In genomic region chr4:6907658-6908191, GRCh38 we compare ENCODE assay signal across 8 cellular contexts. TPM values are rescaled to one million over a fixed set of nuclear protein-coding genes. Genes with fewer than 3 reads are reported as not detected.
DNase-seq lines count a peak whose midpoint lies in the region; ATAC-seq, FAIRE-seq and TF ChIP-seq lines count a peak whose summit lies in the region.

No MANE protein-coding gene starts in this region.

- H3K9ac ChIP-seq in GM12878 (ENCODE audit: control insufficient read depth, insufficient read depth, low read length), result no peak overlapping the region

- peak overlapping the region in 1 of 3 donors; percentile 15 for H3K27ac Mint-ChIP-seq in CD4-positive, CD25-positive, alpha-beta regulatory T cell

- H3K36me3 ChIP-seq in CD4-positive, CD25-positive, alpha-beta regulatory T cell (ENCODE audit: control insufficient read depth, insufficient read depth, low read length), result no peaks in the 10 kb centered on the region
- H3K36me3 ChIP-seq in HEK293 (ENCODE audit: control insufficient read depth in 2 of 2, insufficient read depth in 1 of 2, low read length in 2 of 2) (no peaks in the 10 kb centered on the region), GM12878 (ENCODE audit: control insufficient read depth in 2 of 2, insufficient read depth in 2 of 2, low read length in 1 of 2) (no peaks in the 10 kb centered on the region), lung (ENCODE audit: control insufficient read depth in 2 of 2, insufficient read depth in 2 of 2, low read length in 2 of 2) (no peaks in the 10 kb centered on the region)

- H3K4me1 ChIP-seq in CD4-positive, CD25-positive, alpha-beta regulatory T cell (ENCODE audit: control insufficient read depth, insufficient read depth, low read length, poor library complexity, severe bottlenecking), result peaks cover 56% of the 10 kb centered on the region
- H3K4me1 ChIP-seq in HEK293 (ENCODE audit: control insufficient read depth, insufficient read depth, low read length) (no peaks in the 10 kb centered on the region), GM12878 (ENCODE audit: control insufficient read depth, insufficient read depth, low read length) (peaks cover 21% of the 10 kb centered on the region), lung (ENCODE audit: control insufficient read depth in 2 of 2, insufficient read depth in 2 of 2, low read length in 2 of 2) (peaks cover 6 to 25% of the 10 kb centered on the region in 2 donors)

- H3K27me3 Mint-ChIP-seq in CD4-positive, CD25-positive, alpha-beta regulatory T cell, result peaks cover 5% of the 10 kb centered on the region

- no peaks in the 10 kb centered on the region for H4K20me1 ChIP-seq in GM12878 (ENCODE audit: control insufficient read depth, insufficient read depth)

- in situ Hi-C loops in GM12878 (cut with MboI), result loop anchor here (5.0 kb wide), 1 partner anchor 165 kb away; no protein-coding TSS in a partner anchor

- intact Hi-C loops in GM12878 (cut with micrococcal nuclease; ENCODE audit: unreplicated experiment), result loop anchor here (1.0 to 5.0 kb wide), 3 partner anchors 80 to 163 kb away; no protein-coding TSS in a partner anchor

- POLR2A ChIA-PET in HEK293 (lab: Yijun Ruan, JAX), result no interaction called here
- POLR2A ChIA-PET in GM12878 (lab: Charles Lee), result interaction anchor here (0.5 kb wide), 1 partner anchor 9 kb away, joined by 3 read pairs; no protein-coding TSS in a partner anchor

- H3K4me1 Mint-ChIP-seq in CD4-positive, CD25-positive, alpha-beta regulatory T cell, result peaks cover 19 to 55% (median 41%) of the 10 kb centered on the region in 4 donors

- TF ChIP-seq RAD21 in GM12878 (IDR thresholded peaks at IDR 0.05; ENCODE audit: insufficient read depth, low read depth, low read length), result peak; percentile 31; the same call in 1 of the 2 replicates

- no peaks in the 10 kb centered on the region for H3K27me3 ChIP-seq in CD4-positive, CD25-positive, alpha-beta regulatory T cell (ENCODE audit: control insufficient read depth, insufficient read depth, low read length)
- H3K27me3 ChIP-seq in GM12878 (replicated peaks in 1 of 2; ENCODE audit: control insufficient read depth in 2 of 2, insufficient read depth in 2 of 2, low read length in 1 of 2), result 0 out of 4 replicates have a peak, but pooled peaks cover 0 to 3% of the 10 kb centered on the region in 2 experiments
- H3K27me3 ChIP-seq in lung (ENCODE audit: control insufficient read depth, insufficient read depth), result no peaks in the 10 kb centered on the region

- no peak for ATAC-seq in CD4-positive, CD25-positive, alpha-beta regulatory T cell (ENCODE audit: low read depth in 2 of 2)
- ATAC-seq in GM12878 (no peak), lung (ENCODE audit: insufficient read depth, low FRiP score) (no peak), HG03439 (IDR thresholded peaks at IDR 0.05; ENCODE audit: unreplicated experiment) (no peak)

- no peaks in the 10 kb centered on the region for H3K36me3 Mint-ChIP-seq in CD4-positive, CD25-positive, alpha-beta regulatory T cell

- no peak for TF ChIP-seq POLR2A in GM12878 (IDR thresholded peaks at IDR 0.05; ENCODE audit: low read depth, low read length)

- CTCF ChIA-PET in HEK293 (lab: Yijun Ruan, JAX) (interaction anchor here (0.5 to 2.0 kb wide), 5 partner anchors 20 to 161 kb away, joined by 3 to 7 read pairs (median 3); no protein-coding TSS in a partner anchor), GM12878 (lab: Yijun Ruan, JAX) (interaction anchor here (1.0 to 9.5 kb wide), 14 partner anchors 34 to 192 kb away, joined by 3 to 94 read pairs (median 7); partner anchors contain the start of genes GRPEL1 and TADA2B)

- no TSS peak for BruUV-seq in GM12878 (replicated peaks; lab: Mats Ljungman, UMichigan)

- peak overlapping the region in 3 of 4 donors; percentile 91 to 93 (median 92) for H3K4me3 Mint-ChIP-seq in CD4-positive, CD25-positive, alpha-beta regulatory T cell

- TF ChIP-seq CTCF in HEK293 (tag by site-specific recombination; IDR thresholded peaks at IDR 0.05) (peak; percentile 35; the same call in 1 of the 2 replicates), GM12878 (IDR thresholded peaks at IDR 0.05 in 2 of 3, conservative IDR thresholded peaks at IDR 0.05 in 1 of 3; ENCODE audit: control insufficient read depth in 2 of 3, extremely low read depth in 1 of 3, insufficient read depth in 1 of 3, low read depth in 3 of 3, low read length in 3 of 3) (peak; percentile 40 to 61 (median 47); a peak in 5 of 6 replicates), lung (IDR thresholded peaks at IDR 0.05; ENCODE audit: control extremely low read depth, extremely low read depth) (peak; percentile 16)

- H3K27ac ChIP-seq in CD4-positive, CD25-positive, alpha-beta regulatory T cell (ENCODE audit: insufficient read depth, low read length, poor library complexity, severe bottlenecking), result no peak overlapping the region
- H3K27ac ChIP-seq in HEK293 (ENCODE audit: extremely low read depth, low read depth, low read length) (no peak overlapping the region), GM12878 (ENCODE audit: control insufficient read depth, insufficient read depth) (no peak overlapping the region), lung (ENCODE audit: low read depth in 1 of 2, low read length in 1 of 2) (no peak overlapping the region)

- WGBS in GM12878 (ENCODE audit: insufficient coverage, insufficient replicate concordance, low lambda C conversion rate, missing lambda C conversion rate), result 61% methylated on average over 22 of the region's 22 CpGs
- WGBS in lung, 2 donors, result 23 to 31% methylated on average over 22 of the region's 22 CpGs

- peaks cover 0 to 4% (median 0%) of the 10 kb centered on the region in 7 donors for H3K9me3 Mint-ChIP-seq in CD4-positive, CD25-positive, alpha-beta regulatory T cell

- SMC1A ChIA-PET in GM12878 (lab: Charles Lee; ENCODE audit: uncharacterized antibody, unreplicated experiment), result interaction anchor here (0.9 to 2.4 kb wide), 7 partner anchors 30 to 175 kb away, joined by 3 to 18 read pairs (median 6); partner anchors contain the start of gene TADA2B

- peak in 1 of 3 donors; percentile 36 for DNase-seq in CD4-positive, CD25-positive, alpha-beta regulatory T cell
- DNase-seq in GM12878 (ENCODE audit: low read depth, low spot score), result no peak
- no peak for DNase-seq in lung (ENCODE audit: low spot score)
- DNase-seq in NCI-H1048 (lab: John Stamatoyannopoulos, UW), result no peak
- no peak for DNase-seq in GOT3 (lab: John Stamatoyannopoulos, UW)
- no peak for DNase-seq in NCI-H446 treated with DMSO at 0.1 percent for 48 hours (lab: John Stamatoyannopoulos, UW)

- H2AFZ ChIP-seq in GM12878 (ENCODE audit: control insufficient read depth, low read depth, low read length), result no peak overlapping the region

- H3K4me2 ChIP-seq in GM12878 (ENCODE audit: control insufficient read depth, insufficient read depth), result no peak overlapping the region

- RAD21 ChIA-PET in GM12878 (lab: Charles Lee; ENCODE audit: unreplicated experiment), result interaction anchor here (0.9 to 2.5 kb wide), 4 partner anchors 15 to 161 kb away, joined by 3 to 14 read pairs (median 12); partner anchors contain the start of gene GRPEL1

- H3K4me3 ChIP-seq in CD4-positive, CD25-positive, alpha-beta regulatory T cell (ENCODE audit: low read depth, low read length), result peak overlapping the region; percentile 7
- H3K4me3 ChIP-seq in HEK293 (ENCODE audit: low read depth, low read length) (no peak overlapping the region), GM12878 (no peak overlapping the region), lung (no peak overlapping the region)

- no peak for FAIRE-seq in GM12878 (lab: Jason Lieb, UNC)

- peaks cover 11% of the 10 kb centered on the region for H3K79me2 ChIP-seq in GM12878 (ENCODE audit: control insufficient read depth, insufficient read depth, low read length)

- TF ChIP-seq EP300 in GM12878 (IDR thresholded peaks at IDR 0.05; ENCODE audit: borderline replicate concordance in 1 of 2, control insufficient read depth in 1 of 2, low read depth in 2 of 2, low read length in 2 of 2), result no peak

- H3K9me3 ChIP-seq in CD4-positive, CD25-positive, alpha-beta regulatory T cell (ENCODE audit: control insufficient read depth in 2 of 2, low read length in 2 of 2), result no peaks in the 10 kb centered on the region
- H3K9me3 ChIP-seq in HEK293 (ENCODE audit: control insufficient read depth, insufficient read depth, low read depth, low read length) (no peaks in the 10 kb centered on the region), GM12878 (replicated peaks; ENCODE audit: control insufficient read depth, insufficient read depth, low read length) (no peaks in the 10 kb centered on the region), lung (ENCODE audit: control insufficient read depth in 2 of 2, insufficient read depth in 1 of 2, low read length in 1 of 2) (no peaks in the 10 kb centered on the region)

TF ChIP-seq in HEK293, 187 proteins besides CTCF, POLR2A, EP300 and RAD21 (continues in another document):
- TF ChIP-seq ZNF654 (tag by site-specific recombination; IDR thresholded peaks at IDR 0.05; ENCODE audit: low read depth) (peak; percentile 23; the same call in 1 of the 2 replicates), ZNF426 (tag by site-specific recombination; IDR thresholded peaks at IDR 0.05) (no peak), ZNF621 (tag by site-specific recombination; IDR thresholded peaks at IDR 0.05) (no peak)

TF ChIP-seq in GM12878, 131 proteins besides CTCF, POLR2A, EP300 and RAD21 (continues in another document):
- TF ChIP-seq MXI1 (IDR thresholded peaks at IDR 0.05; ENCODE audit: low read depth, low read length), result no peak

RNA-seq across cellular contexts. Expression of gene TBC1D14, which starts 1.9 kb away (rescaled TPM):
- 67.7 TPM for total RNA-seq in CD4-positive, CD25-positive, alpha-beta regulatory T cell
- 10 to 100 TPM; 46.6 to 63.0 (median 52.0) TPM for polyA plus RNA-seq in CD4-positive, CD25-positive, alpha-beta regulatory T cell
- 34.3 and 34.9 TPM in 2 replicates for total RNA-seq in GM12878 (2013; cell fraction: nucleolus; rRNA removed)
- 39.3 and 40.6 TPM in 2 replicates for total RNA-seq in GM12878 (2014; rRNA removed)
- total RNA-seq in GM12878 (2014; rRNA removed; fragmentation: Illumina TruSeq; extraction: Trizol), result 31.6 and 33.1 TPM in 2 replicates
- total RNA-seq in GM12878 (2021), result 32.1 and 38.1 TPM in 2 replicates
- 13.2 TPM for polyA plus RNA-seq in GM12878 (2011; ENCODE audit: low read depth)
- 23.3 and 27.3 TPM in 2 replicates for polyA plus RNA-seq in GM12878 (2011; rRNA removed)
- 26.0 and 27.3 TPM in 2 replicates for polyA plus RNA-seq in GM12878 (2011; cell fraction: cytosol; rRNA removed)
- polyA plus RNA-seq in GM12878 (2011; cell fraction: nucleus; rRNA removed), result 21.3 and 25.6 TPM in 2 replicates
- polyA plus RNA-seq in GM12878 (2012), result 17.7 TPM in 2 replicates
- polyA plus RNA-seq in GM12878 (2014; fragmentation: Illumina TruSeq; extraction: Trizol), result 21.3 and 30.1 TPM in 2 replicates
- 1 to 10 TPM in 1 of 2 experiments, under 1 TPM in 1; 0.87 to 1.1 TPM for polyA plus RNA-seq in GM12878 (2014; fragmentation: Nextera tagmentation; extraction: Ambion mirVana)
- 32.9 and 33.9 TPM in 2 replicates for polyA plus RNA-seq in GM12878 (2014; rRNA removed)
- 10 to 100 TPM; 29.0 to 30.0 TPM for polyA plus RNA-seq in GM12878 (2016; fragmentation: Nextera tagmentation; extraction: Ambion mirVana)
- 22.7 and 28.6 TPM in 2 replicates for polyA minus RNA-seq in GM12878 (2011; rRNA and poly(A)+ RNA removed)
- polyA minus RNA-seq in GM12878 (2011; cell fraction: cytosol; rRNA and poly(A)+ RNA removed), result 9.1 and 13.3 TPM in 2 replicates
- 10.4 and 17.0 TPM in 2 replicates for polyA minus RNA-seq in GM12878 (2011; cell fraction: nucleus; rRNA and poly(A)+ RNA removed)
- total RNA-seq in lung, result 10 to 100 TPM; 34.2 to 60.1 TPM
- polyA plus RNA-seq in lung, result 10 to 100 TPM; 15.1 to 58.6 TPM
